Comparison of ENCODE assay signal across 1 cellular context in the genomic region with DNA sequence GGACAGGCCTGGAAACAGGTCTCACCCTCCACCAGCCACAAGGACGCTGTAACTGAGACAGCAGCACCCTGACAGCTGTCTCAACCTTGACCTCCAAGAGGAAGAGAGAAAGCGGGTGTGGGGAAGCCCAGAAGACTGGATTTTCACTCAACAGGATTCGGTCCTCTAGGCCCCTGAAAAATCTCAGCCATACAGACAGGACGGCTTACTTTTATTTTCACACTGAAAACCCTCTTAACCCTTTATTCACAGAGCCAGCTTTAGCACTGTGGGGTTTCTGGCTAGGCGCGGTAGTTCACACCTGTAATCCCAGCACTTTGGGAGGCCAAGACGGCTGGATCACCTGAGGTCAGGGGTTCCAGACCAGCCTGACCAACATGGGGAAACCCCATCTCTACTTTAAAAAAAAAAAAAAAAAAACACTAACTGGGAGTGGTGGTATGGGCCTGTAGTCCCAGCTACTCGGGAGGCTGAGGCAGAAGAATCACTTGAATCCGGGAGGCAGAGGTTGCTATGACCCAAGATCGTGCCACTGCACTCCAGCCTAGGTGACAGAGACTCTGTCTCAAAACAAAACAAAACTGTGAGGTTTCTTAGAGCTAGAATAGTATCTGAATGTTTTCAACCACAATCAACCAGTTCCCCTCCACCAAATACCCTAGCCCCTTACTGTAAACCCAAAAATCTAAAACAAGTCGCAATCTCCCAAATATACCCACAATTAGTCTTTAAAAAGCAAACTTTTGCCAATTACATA.
TF ChIP-seq lines count a peak whose summit lies in the region.

No MANE protein-coding gene starts in this region.

TF ChIP-seq in HepG2, 621 proteins besides CTCF, POLR2A, EP300 and RAD21:
- no peak for TF ChIP-seq HMG20B (CRISPR knock-in tag; conservative IDR thresholded peaks at IDR 0.05)
- TF ChIP-seq, protein P1, sequence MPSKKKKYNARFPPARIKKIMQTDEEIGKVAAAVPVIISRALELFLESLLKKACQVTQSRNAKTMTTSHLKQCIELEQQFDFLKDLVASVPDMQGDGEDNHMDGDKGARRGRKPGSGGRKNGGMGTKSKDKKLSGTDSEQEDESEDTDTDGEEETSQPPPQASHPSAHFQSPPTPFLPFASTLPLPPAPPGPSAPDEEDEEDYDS (CRISPR knock-in tag; IDR thresholded peaks at IDR 0.05) = no peak
- TF ChIP-seq RARA (CRISPR knock-in tag; IDR thresholded peaks at IDR 0.05) = peak; percentile 29; the same call in 1 of the 2 replicates
- no peak for TF ChIP-seq TBL1XR1 (IDR thresholded peaks at IDR 0.05; ENCODE audit: borderline replicate concordance, low read length, partially characterized antibody)
- TF ChIP-seq, protein P2, sequence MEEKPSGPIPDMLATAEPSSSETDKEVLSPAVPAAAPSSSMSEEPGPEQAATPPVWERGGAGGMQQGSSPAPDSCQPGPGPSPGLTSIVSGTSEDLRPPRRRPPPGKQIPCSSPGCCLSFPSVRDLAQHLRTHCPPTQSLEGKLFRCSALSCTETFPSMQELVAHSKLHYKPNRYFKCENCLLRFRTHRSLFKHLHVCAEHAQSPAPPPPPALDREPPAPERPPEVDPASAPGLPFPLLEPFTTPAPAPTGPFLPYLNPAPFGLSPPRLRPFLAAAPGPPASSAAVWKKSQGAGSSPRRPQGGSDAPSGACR (CRISPR knock-in tag; IDR thresholded peaks at IDR 0.05) = no peak
- TF ChIP-seq ZNF282 (IDR thresholded peaks at IDR 0.05; ENCODE audit: partially characterized antibody) = no peak
- TF ChIP-seq LCORL (IDR thresholded peaks at IDR 0.05) = peak; percentile 72
- no peak for TF ChIP-seq LCORL (CRISPR knock-in tag; IDR thresholded peaks at IDR 0.05)
- peak; percentile 31 for TF ChIP-seq ZNF652 (CRISPR knock-in tag; IDR thresholded peaks at IDR 0.05; ENCODE audit: borderline replicate concordance, low read depth)
- no peak for TF ChIP-seq ZNF329 (CRISPR knock-in tag; IDR thresholded peaks at IDR 0.05; ENCODE audit: low read depth)
- TF ChIP-seq ATRX (CRISPR knock-in tag; IDR thresholded peaks at IDR 0.05; ENCODE audit: borderline replicate concordance) = no peak
- no peak for TF ChIP-seq KMT2B (CRISPR knock-in tag; IDR thresholded peaks at IDR 0.05)
- no peak for TF ChIP-seq HNF4G (IDR thresholded peaks at IDR 0.05; ENCODE audit: borderline replicate concordance, low read depth, low read length)
- no peak for TF ChIP-seq HNF4G (CRISPR knock-in tag; IDR thresholded peaks at IDR 0.05; ENCODE audit: borderline replicate concordance, low read depth)
- no peak for TF ChIP-seq KDM3A (CRISPR knock-in tag; IDR thresholded peaks at IDR 0.05; ENCODE audit: low read depth)
- TF ChIP-seq RBFOX2 (IDR thresholded peaks at IDR 0.05; ENCODE audit: low read depth, low read length) = no peak
- TF ChIP-seq, protein P3, sequence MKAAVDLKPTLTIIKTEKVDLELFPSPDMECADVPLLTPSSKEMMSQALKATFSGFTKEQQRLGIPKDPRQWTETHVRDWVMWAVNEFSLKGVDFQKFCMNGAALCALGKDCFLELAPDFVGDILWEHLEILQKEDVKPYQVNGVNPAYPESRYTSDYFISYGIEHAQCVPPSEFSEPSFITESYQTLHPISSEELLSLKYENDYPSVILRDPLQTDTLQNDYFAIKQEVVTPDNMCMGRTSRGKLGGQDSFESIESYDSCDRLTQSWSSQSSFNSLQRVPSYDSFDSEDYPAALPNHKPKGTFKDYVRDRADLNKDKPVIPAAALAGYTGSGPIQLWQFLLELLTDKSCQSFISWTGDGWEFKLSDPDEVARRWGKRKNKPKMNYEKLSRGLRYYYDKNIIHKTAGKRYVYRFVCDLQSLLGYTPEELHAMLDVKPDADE (CRISPR knock-in tag; IDR thresholded peaks at IDR 0.05) = no peak
- TF ChIP-seq ATM (IDR thresholded peaks at IDR 0.05; ENCODE audit: borderline replicate concordance) = 0 out of 2 replicates have a peak, but pooled peaks have one; percentile 26
- TF ChIP-seq GATAD2A (CRISPR knock-in tag; IDR thresholded peaks at IDR 0.05) = no peak
- TF ChIP-seq, protein P4, sequence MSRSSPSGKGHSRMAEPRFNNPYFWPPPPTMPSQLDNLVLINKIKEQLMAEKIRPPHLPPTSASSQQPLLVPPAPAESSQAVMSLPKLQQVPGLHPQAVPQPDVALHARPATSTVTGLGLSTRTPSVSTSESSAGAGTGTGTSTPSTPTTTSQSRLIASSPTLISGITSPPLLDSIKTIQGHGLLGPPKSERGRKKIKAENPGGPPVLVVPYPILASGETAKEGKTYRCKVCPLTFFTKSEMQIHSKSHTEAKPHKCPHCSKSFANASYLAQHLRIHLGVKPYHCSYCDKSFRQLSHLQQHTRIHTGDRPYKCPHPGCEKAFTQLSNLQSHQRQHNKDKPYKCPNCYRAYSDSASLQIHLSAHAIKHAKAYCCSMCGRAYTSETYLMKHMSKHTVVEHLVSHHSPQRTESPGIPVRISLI (CRISPR knock-in tag; IDR thresholded peaks at IDR 0.05; ENCODE audit: borderline replicate concordance) = no peak
- TF ChIP-seq ZBTB42 (CRISPR knock-in tag; IDR thresholded peaks at IDR 0.05) = no peak
- TF ChIP-seq PITX1 (CRISPR knock-in tag; IDR thresholded peaks at IDR 0.05) = 0 out of 2 replicates have a peak, but pooled peaks have one; percentile 0
